ENCODE assay signal across 34 cellular contexts in genomic region chr3:70970136-70970535, GRCh38.
DNase-seq lines count a peak whose midpoint lies in the region; ATAC-seq and TF ChIP-seq lines count a peak whose summit lies in the region.
"Had no signal": no experiment of that assay in that cellular context is flagged by ENCODE, and none has a peak within 500 bp of the region (broad histone marks: within the 10 kb centered on the region; RNA-seq: fewer than 3 reads in every experiment).

No MANE protein-coding gene starts in this region.

- H3K4me1 ChIP-seq in gastroesophageal sphincter = peaks cover 0 to 99% (median 10%) of the 10 kb centered on the region in 3 donors
- H3K4me1 ChIP-seq: gastrocnemius medialis, parathyroid adenoma, uterus had no signal

- H3K27ac ChIP-seq in gastroesophageal sphincter = peak overlapping the region in 3 of 4 donors; percentile 5 to 67 (median 46)
- H3K27ac ChIP-seq: gastrocnemius medialis, hepatocyte, KMS-11, parathyroid adenoma, uterus had no signal

- no peak for TF ChIP-seq POLR2A in gastroesophageal sphincter (IDR thresholded peaks at IDR 0.05)

- H3K4me3 Mint-ChIP-seq in activated naive CD4-positive, alpha-beta T cell treated with anti-CD3 and anti-CD28 coated beads, Interleukin-2, amount 50 U/mL, for 24 hours = no peak overlapping the region
- H3K4me3 Mint-ChIP-seq in activated naive CD4-positive, alpha-beta T cell treated with anti-CD3 and anti-CD28 coated beads, Interleukin-2, amount 10 ng/mL, durations not matched to agents 7 days and 5 days = no peak overlapping the region
- no peak overlapping the region for H3K4me3 Mint-ChIP-seq in WTC11
- H3K4me3 Mint-ChIP-seq in stimulated activated naive CD8-positive, alpha-beta T cell treated with anti-CD3 and anti-CD28 coated beads, Interleukin-15, amount 100 ng/mL, for 72 hours = no peak overlapping the region
- H3K4me3 Mint-ChIP-seq: brain; H9; T-helper 2 cell treated with Interferon-gamma antibody and Interleukin-4, amounts not matched to agents 5 μg/mL and 100 μg/mL, for 36 hours had no signal

- no peak for TF ChIP-seq EP300 in gastroesophageal sphincter (IDR thresholded peaks at IDR 0.05)

- H3K36me3 Mint-ChIP-seq in activated naive CD4-positive, alpha-beta T cell treated with anti-CD3 and anti-CD28 coated beads, Interleukin-2, amount 50 U/mL, for 24 hours = peaks cover 25% of the 10 kb centered on the region
- H3K36me3 Mint-ChIP-seq in activated naive CD4-positive, alpha-beta T cell treated with anti-CD3 and anti-CD28 coated beads, Interleukin-2, amount 10 ng/mL, durations not matched to agents 7 days and 5 days = peaks cover 72% of the 10 kb centered on the region
- peaks cover 5% of the 10 kb centered on the region for H3K36me3 Mint-ChIP-seq in WTC11

- H3K4me1 Mint-ChIP-seq in activated naive CD4-positive, alpha-beta T cell treated with anti-CD3 and anti-CD28 coated beads, Interleukin-2, amount 50 U/mL, for 24 hours = peaks cover 25% of the 10 kb centered on the region
- no peaks in the 10 kb centered on the region for H3K4me1 Mint-ChIP-seq in activated naive CD4-positive, alpha-beta T cell treated with anti-CD3 and anti-CD28 coated beads, Interleukin-2, amount 10 ng/mL, durations not matched to agents 7 days and 5 days
- peaks cover 21% of the 10 kb centered on the region for H3K4me1 Mint-ChIP-seq in WTC11
- peaks cover 25% of the 10 kb centered on the region for H3K4me1 Mint-ChIP-seq in stimulated activated naive CD8-positive, alpha-beta T cell treated with anti-CD3 and anti-CD28 coated beads, Interleukin-15, amount 100 ng/mL, for 72 hours

- WGBS in gastroesophageal sphincter (ENCODE audit: low coverage in 1 of 2), 2 donors = 37 to 44% methylated on average over 2 to 3 of the region's 3 CpGs

- CTCF ChIA-PET in activated naive CD4-positive, alpha-beta T cell treated with anti-CD3 and anti-CD28 coated beads, Interleukin-2, amount 10 ng/mL, durations not matched to agents 7 days and 5 days (lab: Charles Lee) = no interaction called here
- CTCF ChIA-PET in WTC11 (lab: Charles Lee) = no interaction called here

- peak overlapping the region; percentile 83 for H3K27ac Mint-ChIP-seq in activated naive CD4-positive, alpha-beta T cell treated with anti-CD3 and anti-CD28 coated beads, Interleukin-2, amount 50 U/mL, for 24 hours
- no peak overlapping the region for H3K27ac Mint-ChIP-seq in activated naive CD4-positive, alpha-beta T cell treated with anti-CD3 and anti-CD28 coated beads, Interleukin-2, amount 10 ng/mL, durations not matched to agents 7 days and 5 days
- H3K27ac Mint-ChIP-seq in WTC11 = no peak overlapping the region
- H3K27ac Mint-ChIP-seq in stimulated activated naive CD8-positive, alpha-beta T cell treated with anti-CD3 and anti-CD28 coated beads, Interleukin-15, amount 100 ng/mL, for 72 hours = peak overlapping the region; percentile 64
- H3K27ac Mint-ChIP-seq: T-helper 2 cell treated with Interferon-gamma antibody and Interleukin-4, amounts not matched to agents 5 μg/mL and 100 μg/mL, for 36 hours had no signal

- ATAC-seq in WTC11 (no peak), gastroesophageal sphincter (no peak), GM19397 (IDR thresholded peaks at IDR 0.05; ENCODE audit: unreplicated experiment) (no peak)
- ATAC-seq in stimulated activated naive CD8-positive, alpha-beta T cell treated with anti-CD3 and anti-CD28 coated beads, Interleukin-15, amount 100 ng/mL, for 72 hours = no peak
- ATAC-seq: gastrocnemius medialis, left cardiac atrium, Panc1 had no signal

- POLR2A ChIA-PET in WTC11 (lab: Charles Lee) = no interaction called here

- DNase-seq in activated naive CD4-positive, alpha-beta T cell treated with anti-CD3 and anti-CD28 coated beads, Interleukin-2, amount 10 ng/mL, durations not matched to agents 7 days and 5 days = no peak
- DNase-seq in WTC11 (ENCODE audit: low spot score) = no peak
- no peak for DNase-seq in stimulated activated naive CD8-positive, alpha-beta T cell treated with anti-CD3 and anti-CD28 coated beads, Interleukin-15, amount 100 ng/mL, for 72 hours
- no peak for DNase-seq in NCI-H128 (lab: John Stamatoyannopoulos, UW; ENCODE audit: unreplicated experiment)
- DNase-seq in DMS153 treated with DMSO at 0.1 percent for 48 hours (lab: John Stamatoyannopoulos, UW; ENCODE audit: unreplicated experiment) = no peak
- DNase-seq: activated CD4-positive, alpha-beta T cell treated with anti-CD3 and anti-CD28 coated beads for 4 hours; activated CD8-positive, alpha-beta memory T cell treated with anti-CD3 and anti-CD28 coated beads for 24 hours; activated T-cell treated with anti-CD3 and anti-CD28 coated beads for 4 hours; AML-193; amniotic stem cell; DMS 273 treated with DMSO at 0.1 percent for 48 hours; gastrocnemius medialis; H9; left cardiac atrium; mammary epithelial cell; MG63; NCI-H1105 treated with DMSO at 0.1 percent for 48 hours; NCI-H2029 treated with DMSO at 0.1 percent for 48 hours; NCI-H226; NCI-H69; SHP77; stimulated activated naive CD4-positive, alpha-beta T cell; uterus had no signal

- no peak overlapping the region for H3K4me3 ChIP-seq in gastroesophageal sphincter
- H3K4me3 ChIP-seq: gastrocnemius medialis, hepatocyte, MG63, skin epidermis, thoracic aorta, uterus had no signal

- TF ChIP-seq CTCF in WTC11 (IDR thresholded peaks at IDR 0.05) = no peak
- no peak for TF ChIP-seq CTCF in gastroesophageal sphincter (IDR thresholded peaks at IDR 0.05)

- H3K27me3 Mint-ChIP-seq in activated naive CD4-positive, alpha-beta T cell treated with anti-CD3 and anti-CD28 coated beads, Interleukin-2, amount 50 U/mL, for 24 hours = no peaks in the 10 kb centered on the region
- no peaks in the 10 kb centered on the region for H3K27me3 Mint-ChIP-seq in activated naive CD4-positive, alpha-beta T cell treated with anti-CD3 and anti-CD28 coated beads, Interleukin-2, amount 10 ng/mL, durations not matched to agents 7 days and 5 days
- no peaks in the 10 kb centered on the region for H3K27me3 Mint-ChIP-seq in WTC11 (ENCODE audit: low read depth)
- H3K27me3 Mint-ChIP-seq in stimulated activated naive CD8-positive, alpha-beta T cell treated with anti-CD3 and anti-CD28 coated beads, Interleukin-15, amount 100 ng/mL, for 72 hours = no peaks in the 10 kb centered on the region

- H3K9me3 Mint-ChIP-seq in activated naive CD4-positive, alpha-beta T cell treated with anti-CD3 and anti-CD28 coated beads, Interleukin-2, amount 50 U/mL, for 24 hours = no peaks in the 10 kb centered on the region
- no peaks in the 10 kb centered on the region for H3K9me3 Mint-ChIP-seq in activated naive CD4-positive, alpha-beta T cell treated with anti-CD3 and anti-CD28 coated beads, Interleukin-2, amount 10 ng/mL, durations not matched to agents 7 days and 5 days
- no peaks in the 10 kb centered on the region for H3K9me3 Mint-ChIP-seq in WTC11
- H3K9me3 Mint-ChIP-seq in stimulated activated naive CD8-positive, alpha-beta T cell treated with anti-CD3 and anti-CD28 coated beads, Interleukin-15, amount 100 ng/mL, for 72 hours = no peaks in the 10 kb centered on the region
- H3K9me3 Mint-ChIP-seq: brain; H9; T-helper 2 cell treated with Interferon-gamma antibody and Interleukin-4, amounts not matched to agents 5 μg/mL and 100 μg/mL, for 36 hours had no signal

- H3K9me3 ChIP-seq in gastroesophageal sphincter = no peaks in the 10 kb centered on the region
- H3K9me3 ChIP-seq: gastrocnemius medialis, MG63, thoracic aorta, uterus had no signal

- no peaks in the 10 kb centered on the region for H3K27me3 ChIP-seq in gastroesophageal sphincter
- H3K27me3 ChIP-seq: gastrocnemius medialis, hepatocyte, MG63, uterus had no signal

- peaks cover 0 to 95% of the 10 kb centered on the region in 2 donors for H3K36me3 ChIP-seq in gastroesophageal sphincter
- H3K36me3 ChIP-seq: uterus had no signal

TF ChIP-seq in WTC11, 78 proteins besides CTCF, POLR2A, EP300 and RAD21 (continues in another document):
- no peak for TF ChIP-seq ZNF423 (CRISPR knock-in tag; IDR thresholded peaks at IDR 0.05)
- no peak for TF ChIP-seq MYBL2 (CRISPR knock-in tag; IDR thresholded peaks at IDR 0.05)
- no peak for TF ChIP-seq ZSCAN18 (CRISPR knock-in tag; IDR thresholded peaks at IDR 0.05)
- TF ChIP-seq, protein P1, sequence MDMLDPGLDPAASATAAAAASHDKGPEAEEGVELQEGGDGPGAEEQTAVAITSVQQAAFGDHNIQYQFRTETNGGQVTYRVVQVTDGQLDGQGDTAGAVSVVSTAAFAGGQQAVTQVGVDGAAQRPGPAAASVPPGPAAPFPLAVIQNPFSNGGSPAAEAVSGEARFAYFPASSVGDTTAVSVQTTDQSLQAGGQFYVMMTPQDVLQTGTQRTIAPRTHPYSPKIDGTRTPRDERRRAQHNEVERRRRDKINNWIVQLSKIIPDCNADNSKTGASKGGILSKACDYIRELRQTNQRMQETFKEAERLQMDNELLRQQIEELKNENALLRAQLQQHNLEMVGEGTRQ (CRISPR knock-in tag; IDR thresholded peaks at IDR 0.05) = peak; percentile 56

Comparison
In these comparisons a context has a peak if more than half of its experiments do, and no peak if none do; other contexts are left out.
1. H3K27ac Mint-ChIP-seq: peak in activated naive CD4-positive, alpha-beta T cell treated with anti-CD3 and anti-CD28 coated beads, Interleukin-2, amount 50 U/mL, for 24 hours (single experiment) and stimulated activated naive CD8-positive, alpha-beta T cell treated with anti-CD3 and anti-CD28 coated beads, Interleukin-15, amount 100 ng/mL, for 72 hours (2 of 2); none in activated naive CD4-positive, alpha-beta T cell treated with anti-CD3 and anti-CD28 coated beads, Interleukin-2, amount 10 ng/mL, durations not matched to agents 7 days and 5 days (single experiment) and WTC11 (single experiment).